In genomic region chr3:72974956-72975355, GRCh38 we compare ENCODE assay signal across 14 cellular contexts. TPM values are rescaled to one million over a fixed set of nuclear protein-coding genes. Genes with fewer than 3 reads are reported as not detected.
DNase-seq lines count a peak whose midpoint lies in the region; ATAC-seq and TF ChIP-seq lines count a peak whose summit lies in the region.
"Had no signal": no experiment of that assay in that cellular context is flagged by ENCODE, and none has a peak within 500 bp of the region (broad histone marks: within the 10 kb centered on the region; RNA-seq: fewer than 3 reads in every experiment).

No MANE protein-coding gene starts in this region.

- no peak overlapping the region for H3K4me2 ChIP-seq in neural progenitor cell

- no peaks in the 10 kb centered on the region for H3K9me3 ChIP-seq in HAP-1
- no peaks in the 10 kb centered on the region for H3K9me3 ChIP-seq in WERI-Rb-1 (ENCODE audit: severe bottlenecking)
- no peaks in the 10 kb centered on the region for H3K9me3 ChIP-seq in neural progenitor cell (ENCODE audit: low read depth)
- H3K9me3 ChIP-seq: Caco-2 had no signal

- H3K9ac ChIP-seq in neural progenitor cell: no peak overlapping the region

- in situ Hi-C loops in HAP-1 (cut with MboI; ENCODE audit: low sequenced_read_pairs): no loop called here

- H3K27me3 ChIP-seq in HAP-1 (ENCODE audit: low read depth) (no peaks in the 10 kb centered on the region), WERI-Rb-1 (ENCODE audit: insufficient read depth, low read depth, severe bottlenecking) (no peaks in the 10 kb centered on the region), neural progenitor cell (no peaks in the 10 kb centered on the region)

- no peak overlapping the region for H2AFZ ChIP-seq in neural progenitor cell (replicated peaks)

- H3K27ac Mint-ChIP-seq in neural progenitor cell: peak overlapping the region; percentile 74
- H3K27ac Mint-ChIP-seq: CD4-positive, alpha-beta T cell; HFFc6 had no signal

- no peaks in the 10 kb centered on the region for H3K36me3 Mint-ChIP-seq in neural progenitor cell

- no peaks in the 10 kb centered on the region for H3K79me2 ChIP-seq in neural progenitor cell (ENCODE audit: low read depth)

- H3F3A ChIP-seq in neural progenitor cell (ENCODE audit: low read depth): no peaks in the 10 kb centered on the region

- H3K4me1 Mint-ChIP-seq in neural progenitor cell: peaks cover 7% of the 10 kb centered on the region

- H3K4me3 ChIP-seq in GM12865 (ENCODE audit: low read depth, low read length): 0 out of 2 replicates have a peak overlapping the region, but pooled peaks have one; percentile 3
- no peak overlapping the region for H3K4me3 ChIP-seq in HAP-1
- no peak overlapping the region for H3K4me3 ChIP-seq in WERI-Rb-1 (ENCODE audit: low read depth, low read length)
- no peak overlapping the region for H3K4me3 ChIP-seq in neural progenitor cell

- H3K4me3 Mint-ChIP-seq in neural progenitor cell: no peak overlapping the region
- H3K4me3 Mint-ChIP-seq: CD4-positive, alpha-beta T cell; HFFc6 had no signal

- H3K36me3 ChIP-seq in HAP-1 (replicated peaks) (no peaks in the 10 kb centered on the region), WERI-Rb-1 (no peaks in the 10 kb centered on the region), neural progenitor cell (no peaks in the 10 kb centered on the region)

- H3K4me1 ChIP-seq in HAP-1: peaks cover 4% of the 10 kb centered on the region
- peaks cover 7% of the 10 kb centered on the region for H3K4me1 ChIP-seq in neural progenitor cell

- no peak for TF ChIP-seq CTCF in GM12865 (IDR thresholded peaks at IDR 0.05; ENCODE audit: insufficient read depth, low read depth, low read length, missing control alignments)
- TF ChIP-seq CTCF in WERI-Rb-1 (IDR thresholded peaks at IDR 0.05; ENCODE audit: low read depth, low read length): no peak
- TF ChIP-seq CTCF in neural progenitor cell (IDR thresholded peaks at IDR 0.05): no peak

- H4K20me1 ChIP-seq in neural progenitor cell (ENCODE audit: low read depth): no peaks in the 10 kb centered on the region

- H3K27ac ChIP-seq in WERI-Rb-1: peak overlapping the region; percentile 58
- H3K27ac ChIP-seq in neural progenitor cell: no peak overlapping the region

- no peaks in the 10 kb centered on the region for H3K27me3 Mint-ChIP-seq in neural progenitor cell (ENCODE audit: insufficient read depth, low read depth)

- peaks cover 5% of the 10 kb centered on the region for H3K9me3 Mint-ChIP-seq in neural progenitor cell
- H3K9me3 Mint-ChIP-seq: CD4-positive, alpha-beta T cell; HFFc6 had no signal

- ATAC-seq in HG03095 (IDR thresholded peaks at IDR 0.05; ENCODE audit: unreplicated experiment) (no peak), GM19328 (IDR thresholded peaks at IDR 0.05; ENCODE audit: unreplicated experiment) (no peak)

- DNase-seq in GM12865 (ENCODE audit: low read depth) (peak; percentile 48), HAP-1 (ENCODE audit: low spot score in 2 of 2) (peak; percentile 41), WERI-Rb-1 (no peak), neural progenitor cell (ENCODE audit: low spot score) (no peak), SKM-1 treated with dmso at 0.1 percent for 144 hours (lab: John Stamatoyannopoulos, UW; ENCODE audit: unreplicated experiment) (no peak), dedifferentiated amniotic fluid mesenchymal stem cell (ENCODE audit: extremely low spot score) (no peak)
- DNase-seq: Caco-2; CD4-positive, alpha-beta T cell; HFFc6; NCI-H1694 treated with DMSO at 0.1 percent for 48 hours; NCI-H510A treated with DMSO at 0.1 percent for 48 hours; NCI-H774 had no signal

RNA-seq across cellular contexts. Expression of gene PPP4R2, which starts 21.7 kb away (rescaled TPM):
- total RNA-seq in neural progenitor cell (ENCODE audit: low replicate concordance): 89.2 and 143 TPM in 2 replicates

Comparison
In these comparisons a context has a peak if more than half of its experiments do, and no peak if none do; other contexts are left out.
1. DNase-seq: peak in GM12865 (single experiment) and HAP-1 (2 of 2); none in WERI-Rb-1 (single experiment), neural progenitor cell (single experiment), SKM-1 treated with dmso at 0.1 percent for 144 hours (single experiment) and dedifferentiated amniotic fluid mesenchymal stem cell (single experiment).